9 cellular contexts compared by ENCODE assay signal in the genomic region with DNA sequence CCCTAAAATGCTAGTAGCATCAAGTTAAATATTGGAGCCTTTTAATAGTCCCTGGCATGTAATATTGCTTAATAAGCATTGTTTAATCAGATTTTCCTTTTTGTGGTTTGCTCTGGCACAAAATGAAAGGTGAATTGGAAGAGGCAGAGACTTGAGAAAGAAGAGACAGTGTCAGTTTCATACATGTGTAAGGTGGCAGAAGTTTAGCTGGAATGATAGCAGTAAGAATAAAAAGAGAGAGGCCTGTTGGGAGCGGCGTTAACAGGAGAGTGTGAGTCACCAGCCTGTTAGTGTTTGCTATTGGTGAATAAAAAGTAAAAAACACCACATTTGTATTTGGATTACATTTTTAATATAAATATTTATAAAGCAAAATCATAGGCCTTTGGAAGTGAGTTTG.
DNase-seq lines count a peak whose midpoint lies in the region; ATAC-seq, FAIRE-seq and TF ChIP-seq lines count a peak whose summit lies in the region.
"Had no signal": no experiment of that assay in that cellular context is flagged by ENCODE, and none has a peak within 500 bp of the region (broad histone marks: within the 10 kb centered on the region; RNA-seq: fewer than 3 reads in every experiment).

No MANE protein-coding gene starts in this region.

- H3K79me2 ChIP-seq in Loucy (ENCODE audit: insufficient read depth, low read length): peaks cover 9% of the 10 kb centered on the region

- H3K27ac ChIP-seq in muscle layer of duodenum (ENCODE audit: low read length): peak overlapping the region; percentile 35

- no peaks in the 10 kb centered on the region for H3K9me3 ChIP-seq in Loucy (ENCODE audit: insufficient read depth, low read depth, low read length)
- H3K9me3 ChIP-seq in muscle layer of duodenum (ENCODE audit: control insufficient read depth in 1 of 2, low read length in 2 of 2): no peaks in the 10 kb centered on the region

- H3K36me3 ChIP-seq in Loucy (ENCODE audit: insufficient read depth, low read length): peaks cover 12% of the 10 kb centered on the region; the same call in 1 of the 2 replicates
- no peaks in the 10 kb centered on the region for H3K36me3 ChIP-seq in bronchial epithelial cell (ENCODE audit: control insufficient read depth, insufficient read depth, low read length)
- H3K36me3 ChIP-seq in muscle layer of duodenum (ENCODE audit: control insufficient read depth in 1 of 2, insufficient read depth in 2 of 2, low read length in 2 of 2): no peaks in the 10 kb centered on the region

- H4K20me1 ChIP-seq in Loucy (ENCODE audit: insufficient read depth, low read length, poor library complexity, severe bottlenecking): peaks cover 6% of the 10 kb centered on the region

- no peak for FAIRE-seq in bronchial epithelial cell (lab: Jason Lieb, UNC)

- DNase-seq in DMS53 treated with DMSO at 0.1 percent for 48 hours (lab: John Stamatoyannopoulos, UW; ENCODE audit: unreplicated experiment): peak; percentile 36
- DNase-seq in bronchial epithelial cell (ENCODE audit: low read depth): peak; percentile 67
- DNase-seq in NCI-H187 treated with DMSO at 0.1 percent for 48 hours (lab: John Stamatoyannopoulos, UW): no peak
- no peak for DNase-seq in dedifferentiated amniotic fluid mesenchymal stem cell (ENCODE audit: extremely low spot score)
- DNase-seq: midbrain had no signal

- H3F3A ChIP-seq in Loucy (ENCODE audit: low read depth): no peaks in the 10 kb centered on the region

- H3K27me3 ChIP-seq in Loucy (ENCODE audit: insufficient read depth, low read length, poor library complexity, severe bottlenecking) (no peaks in the 10 kb centered on the region), bronchial epithelial cell (ENCODE audit: control insufficient read depth, insufficient read depth, low read length) (no peaks in the 10 kb centered on the region), muscle layer of duodenum (ENCODE audit: low read depth, low read length) (no peaks in the 10 kb centered on the region)

- TF ChIP-seq CTCF in Loucy (conservative IDR thresholded peaks at IDR 0.05; ENCODE audit: low read length) (no peak), bronchial epithelial cell (IDR thresholded peaks at IDR 0.05; ENCODE audit: insufficient read depth, low read length, severe bottlenecking) (no peak)

- no peaks in the 10 kb centered on the region for H3K9me2 ChIP-seq in Loucy (replicated peaks; ENCODE audit: low read depth, low read length)

- H2AFZ ChIP-seq in Loucy (ENCODE audit: low read length): no peak overlapping the region

- H3K4me3 ChIP-seq in Loucy (ENCODE audit: low read length, poor library complexity, severe bottlenecking) (no peak overlapping the region), bronchial epithelial cell (ENCODE audit: low read depth, low read length) (no peak overlapping the region), muscle layer of duodenum (ENCODE audit: low read depth in 1 of 2, low read length in 2 of 2) (no peak overlapping the region)

- ATAC-seq in HG03159 (IDR thresholded peaks at IDR 0.05; ENCODE audit: unreplicated experiment): no peak
- no peak for ATAC-seq in GM21786 (IDR thresholded peaks at IDR 0.05; ENCODE audit: unreplicated experiment)

- peak overlapping the region; percentile 20 for H3K4me2 ChIP-seq in Loucy (ENCODE audit: low read depth, low read length, poor library complexity, severe bottlenecking)

- H3K4me1 ChIP-seq in Loucy (ENCODE audit: insufficient read depth, low read length, poor library complexity, severe bottlenecking) (peaks cover 8% of the 10 kb centered on the region), muscle layer of duodenum (ENCODE audit: control insufficient read depth in 1 of 2, insufficient read depth in 2 of 2, low read length in 2 of 2) (peaks cover 12 to 15% of the 10 kb centered on the region in 2 donors)

- no peak overlapping the region for H3K9ac ChIP-seq in Loucy (ENCODE audit: low read depth, low read length, poor library complexity, severe bottlenecking)

Comparison
In these comparisons a context has a peak if more than half of its experiments do, and no peak if none do; other contexts are left out.
1. DNase-seq: peak in DMS53 treated with DMSO at 0.1 percent for 48 hours (single experiment) and bronchial epithelial cell (single experiment); none in NCI-H187 treated with DMSO at 0.1 percent for 48 hours (single experiment) and dedifferentiated amniotic fluid mesenchymal stem cell (single experiment).